ENCODE assay signal across 8 cellular contexts in genomic region chr14:93332032-93332852, GRCh38. TPM values are rescaled to one million over a fixed set of nuclear protein-coding genes. Genes with fewer than 3 reads are reported as not detected.
DNase-seq lines count a peak whose midpoint lies in the region; ATAC-seq and TF ChIP-seq lines count a peak whose summit lies in the region.

No MANE protein-coding gene starts in this region.

- DNase-seq in GM10266 (ENCODE audit: extremely low spot score) (peak; percentile 79), memory B cell (ENCODE audit: low spot score in 2 of 2) (peak; percentile 3 to 54), A172 (ENCODE audit: low spot score) (no peak)
- DNase-seq in effector memory CD8-positive, alpha-beta T cell: peak; percentile 6 to 34 (median 12)
- DNase-seq in stimulated activated CD8-positive, alpha-beta memory T cell treated with anti-CD3 and anti-CD28 coated beads, Interleukin-4, amount 100 ng/mL, for 48 hours: peak; percentile 45

- H3K4me3 Mint-ChIP-seq in effector memory CD8-positive, alpha-beta T cell: peak overlapping the region; percentile 85 to 88
- H3K4me3 Mint-ChIP-seq in memory B cell: peak overlapping the region; percentile 92

- H3K4me1 ChIP-seq in HUES64 (ENCODE audit: insufficient read depth, low read length): peaks cover 38% of the 10 kb centered on the region

- peak overlapping the region; percentile 96 for H3K27ac Mint-ChIP-seq in effector memory CD8-positive, alpha-beta T cell
- peak overlapping the region; percentile 95 for H3K27ac Mint-ChIP-seq in memory B cell

- H3K4me1 Mint-ChIP-seq in effector memory CD8-positive, alpha-beta T cell (ENCODE audit: low read depth in 2 of 2): peaks cover 28 to 50% of the 10 kb centered on the region in 2 donors
- H3K4me1 Mint-ChIP-seq in memory B cell: peaks cover 42% of the 10 kb centered on the region

- no peaks in the 10 kb centered on the region for H3K9me3 Mint-ChIP-seq in effector memory CD8-positive, alpha-beta T cell
- H3K9me3 Mint-ChIP-seq in memory B cell: no peaks in the 10 kb centered on the region

- H3K27me3 ChIP-seq in HUES64 (ENCODE audit: insufficient read depth, low read length): no peaks in the 10 kb centered on the region

- TF ChIP-seq CTCF in GM10266 (IDR thresholded peaks at IDR 0.05; ENCODE audit: control insufficient read depth, insufficient read depth, low read depth, missing control alignments) (no peak), VCaP (conservative IDR thresholded peaks at IDR 0.05) (no peak)

- ATAC-seq in GM21526 (IDR thresholded peaks at IDR 0.05; ENCODE audit: low FRiP score, unreplicated experiment) (peak; percentile 49), memory B cell (ENCODE audit: low read depth) (peak; percentile 35)
- peak; percentile 44 for ATAC-seq in effector memory CD8-positive, alpha-beta T cell (replicated peaks)

- H3K4me3 ChIP-seq in HUES64 (ENCODE audit: low read length): peak overlapping the region; percentile 72

- peaks cover 13% of the 10 kb centered on the region for H3K36me3 Mint-ChIP-seq in effector memory CD8-positive, alpha-beta T cell (ENCODE audit: insufficient read depth)
- H3K36me3 Mint-ChIP-seq in memory B cell: no peaks in the 10 kb centered on the region

- H3K36me3 ChIP-seq in HUES64 (ENCODE audit: insufficient read depth, low read length): no peaks in the 10 kb centered on the region

- peaks cover 8% of the 10 kb centered on the region for H3K9me3 ChIP-seq in HUES64 (ENCODE audit: insufficient read depth, low read depth, low read length)

- WGBS in HUES64: under 1% methylated on average over 72 of the region's 72 CpGs

- peak overlapping the region; percentile 84 for H3K27ac ChIP-seq in HUES64 (ENCODE audit: low read depth, low read length)
- H3K27ac ChIP-seq in VCaP: peak overlapping the region; percentile 94

- H3K9ac ChIP-seq in HUES64 (ENCODE audit: low read depth, low read length): peak overlapping the region; percentile 86

- no peaks in the 10 kb centered on the region for H3K27me3 Mint-ChIP-seq in effector memory CD8-positive, alpha-beta T cell
- H3K27me3 Mint-ChIP-seq in memory B cell: no peaks in the 10 kb centered on the region

RNA-seq across cellular contexts. Expression of gene BTBD7, which starts 0.6 kb away (rescaled TPM):
- polyA plus RNA-seq in HUES64 (2013, experiment 1 of 2): 17.4 TPM
- polyA plus RNA-seq in HUES64 (2013, experiment 2 of 2): 17.2 TPM
- 9.0 and 17.2 TPM in 2 replicates for total RNA-seq in A172 (2014; rRNA removed; shearing (Covaris generic))

RNA-seq across cellular contexts. Expression of gene COX8C, which starts 14.7 kb away (rescaled TPM):
- not detected for polyA plus RNA-seq in HUES64 (2013, experiment 1 of 2)
- polyA plus RNA-seq in HUES64 (2013, experiment 2 of 2): not detected
- total RNA-seq in A172 (2014; rRNA removed; shearing (Covaris generic)): not detected in 2 replicates
